18 cellular contexts compared by ENCODE assay signal in genomic region chr20:48701702-48702101, GRCh38.
A peak's percentile ranks its signal among the peaks of the same experiment; 100 is the strongest.
DNase-seq lines count a peak whose midpoint lies in the region; ATAC-seq, FAIRE-seq and TF ChIP-seq lines count a peak whose summit lies in the region.
"Had no signal": no experiment of that assay in that cellular context is flagged by ENCODE, and none has a peak within 500 bp of the region (broad histone marks: within the 10 kb centered on the region; RNA-seq: fewer than 3 reads in every experiment).

No MANE protein-coding gene starts in this region.

- no peaks in the 10 kb centered on the region for H3K79me1 ChIP-seq in H1 (ENCODE audit: low read depth, low read length)

- no peak overlapping the region for H3K14ac ChIP-seq in H1 (ENCODE audit: insufficient read length)

- H3K4me2 ChIP-seq in H1 (ENCODE audit: insufficient read depth in 1 of 2, low read depth in 2 of 2, low read length in 2 of 2): no peak overlapping the region
- H3K4me2 ChIP-seq in osteoblast (ENCODE audit: insufficient read depth, low read length): no peak overlapping the region
- no peak overlapping the region for H3K4me2 ChIP-seq in OCI-LY7 (ENCODE audit: low read length)

- H3K23ac ChIP-seq in H1 (ENCODE audit: insufficient read length): no peak overlapping the region

- no peak overlapping the region for H3K56ac ChIP-seq in H1 (replicated peaks; ENCODE audit: insufficient read length, low read depth, low read length)

- H3K9me3 Mint-ChIP-seq in stimulated activated naive CD8-positive, alpha-beta T cell treated with anti-CD3 and anti-CD28 coated beads, Interleukin-15, Interleukin-2, amounts not matched to agents 100 ng/mL and 50 ng/mL, for 24 hours: no peaks in the 10 kb centered on the region
- H3K9me3 Mint-ChIP-seq in stimulated activated naive CD8-positive, alpha-beta T cell treated with anti-CD3 and anti-CD28 coated beads, Interleukin-15, amount 100 ng/mL, for 72 hours: no peaks in the 10 kb centered on the region
- H3K9me3 Mint-ChIP-seq in T-helper 2 cell treated with Interferon-gamma antibody and Interleukin-4, amounts not matched to agents 5 μg/mL and 100 μg/mL, for 36 hours: no peaks in the 10 kb centered on the region

- H4K20me1 ChIP-seq in H1 (replicated peaks in 1 of 2; ENCODE audit: control insufficient read depth in 1 of 2, insufficient read depth in 2 of 2, low read length in 2 of 2) (no peaks in the 10 kb centered on the region), osteoblast (ENCODE audit: insufficient read depth, low read length) (no peaks in the 10 kb centered on the region), OCI-LY7 (ENCODE audit: insufficient read depth, low read length) (no peaks in the 10 kb centered on the region)

- intact Hi-C loops in OCI-LY7 (cut with micrococcal nuclease; ENCODE audit: unreplicated experiment): no loop called here

- no peaks in the 10 kb centered on the region for H3K9me2 ChIP-seq in OCI-LY7 (ENCODE audit: insufficient read depth, low read length)

- no TSS peak for BruUV-seq in OCI-LY7 (replicated peaks; lab: Mats Ljungman, UMichigan)

- H3K36me3 Mint-ChIP-seq in stimulated activated naive CD8-positive, alpha-beta T cell treated with anti-CD3 and anti-CD28 coated beads, Interleukin-15, Interleukin-2, amounts not matched to agents 100 ng/mL and 50 ng/mL, for 24 hours (ENCODE audit: low read depth): peaks cover 74% of the 10 kb centered on the region
- peaks cover 32% of the 10 kb centered on the region for H3K36me3 Mint-ChIP-seq in T-helper 2 cell treated with Interferon-gamma antibody and Interleukin-4, amounts not matched to agents 5 μg/mL and 100 μg/mL, for 36 hours (ENCODE audit: low read depth)

- no peak overlapping the region for H2BK120ac ChIP-seq in H1 (replicated peaks; ENCODE audit: low read depth, low read length)

- TF ChIP-seq RAD21 in H1 (IDR thresholded peaks at IDR 0.05 in 1 of 2, conservative IDR thresholded peaks at IDR 0.05 in 1 of 2; ENCODE audit: low read depth in 2 of 2, low read length in 2 of 2): no peak

- no peak overlapping the region for H2AK5ac ChIP-seq in H1 (ENCODE audit: low read depth, low read length)

- no peak overlapping the region for H3K27ac ChIP-seq in H1 (ENCODE audit: low read depth, low read length)
- H3K27ac ChIP-seq in osteoblast (ENCODE audit: low read depth, low read length): no peak overlapping the region
- H3K27ac ChIP-seq in OCI-LY7 (ENCODE audit: low read depth, low read length, poor library complexity, severe bottlenecking): no peak overlapping the region
- H3K27ac ChIP-seq: HL-60 had no signal

- 0 out of 2 replicates have a peak overlapping the region, but pooled peaks have one; percentile 72 for H2BK15ac ChIP-seq in H1 (ENCODE audit: low read length)

- no peak for DNase-seq in stimulated activated naive CD8-positive, alpha-beta T cell treated with anti-CD3 and anti-CD28 coated beads, Interleukin-15, amount 100 ng/mL, for 72 hours
- DNase-seq in H1 (ENCODE audit: low read depth in 1 of 2, low spot score in 2 of 2) (no peak), osteoblast (ENCODE audit: insufficient read length, low spot score, missing footprints) (peak; percentile 31), OCI-LY7 (ENCODE audit: low spot score) (no peak)
- no peak for DNase-seq in T-helper 2 cell treated with Interferon-gamma antibody and Interleukin-4, amounts not matched to agents 5 μg/mL and 100 μg/mL, for 36 hours (ENCODE audit: low spot score)
- DNase-seq: ACHN, C1 segment of cervical spinal cord, DMS79, NCI-H1417, NCI-H187, NCI-H226, NCI-H524, NCI-H82, RPMI8226 had no signal

- H2BK20ac ChIP-seq in H1 (ENCODE audit: low read length): no peak overlapping the region

- H3K23me2 ChIP-seq in H1 (ENCODE audit: low read depth, low read length): peaks cover 3% of the 10 kb centered on the region; the same call in 1 of the 2 replicates

- no peak for FAIRE-seq in H1 (lab: Jason Lieb, UNC)

- H3K79me2 ChIP-seq in H1 (ENCODE audit: control insufficient read depth in 1 of 2, insufficient read depth in 2 of 2, low read length in 2 of 2) (no peaks in the 10 kb centered on the region), osteoblast (ENCODE audit: insufficient read depth, low read length) (no peaks in the 10 kb centered on the region), OCI-LY7 (ENCODE audit: insufficient read depth, low read depth, low read length) (no peaks in the 10 kb centered on the region)

- no peaks in the 10 kb centered on the region for H3K4me1 ChIP-seq in H1 (replicated peaks in 1 of 4; ENCODE audit: control insufficient read depth in 3 of 4, insufficient read depth in 4 of 4, low read length in 3 of 4)
- H3K4me1 ChIP-seq in osteoblast (ENCODE audit: insufficient read depth, low read length): peaks cover 3% of the 10 kb centered on the region
- no peaks in the 10 kb centered on the region for H3K4me1 ChIP-seq in OCI-LY7 (ENCODE audit: insufficient read depth, low read length, poor library complexity, severe bottlenecking)
- H3K4me1 ChIP-seq: HAP-1 had no signal

- peak overlapping the region; percentile 49 for H3K27ac Mint-ChIP-seq in stimulated activated naive CD8-positive, alpha-beta T cell treated with anti-CD3 and anti-CD28 coated beads, Interleukin-15, Interleukin-2, amounts not matched to agents 100 ng/mL and 50 ng/mL, for 24 hours
- peak overlapping the region in 1 of 2 donors; percentile 85 for H3K27ac Mint-ChIP-seq in stimulated activated naive CD8-positive, alpha-beta T cell treated with anti-CD3 and anti-CD28 coated beads, Interleukin-15, amount 100 ng/mL, for 72 hours
- no peak overlapping the region for H3K27ac Mint-ChIP-seq in T-helper 2 cell treated with Interferon-gamma antibody and Interleukin-4, amounts not matched to agents 5 μg/mL and 100 μg/mL, for 36 hours

- H3K9me3 ChIP-seq in H1 (ENCODE audit: insufficient read depth in 2 of 2, low read depth in 1 of 2, low read length in 1 of 2): no peaks in the 10 kb centered on the region
- H3K9me3 ChIP-seq in osteoblast (ENCODE audit: low read depth, low read length): no peaks in the 10 kb centered on the region
- H3K9me3 ChIP-seq in OCI-LY7 (ENCODE audit: low read length): no peaks in the 10 kb centered on the region
- H3K9me3 ChIP-seq: HAP-1 had no signal

- POLR2A ChIA-PET in H1 (lab: Charles Lee; ENCODE audit: partially characterized antibody): interaction anchor here (0.9 kb wide), 1 partner anchor 18 kb away, joined by 3 read pairs; no protein-coding TSS in a partner anchor
- POLR2A ChIA-PET in OCI-LY7 (lab: Charles Lee): no interaction called here

- no peak for TF ChIP-seq EP300 in H1 (IDR thresholded peaks at IDR 0.05; ENCODE audit: borderline replicate concordance in 1 of 2, low read depth in 2 of 2, low read length in 2 of 2)

- no peak overlapping the region for H4K91ac ChIP-seq in H1 (replicated peaks; ENCODE audit: insufficient read length, low read length)

- H3K9ac ChIP-seq in H1 (replicated peaks in 1 of 4; ENCODE audit: extremely low read depth in 1 of 4, low read depth in 3 of 4, low read length in 3 of 4): no peak overlapping the region

- TF ChIP-seq POLR2A in H1 (IDR thresholded peaks at IDR 0.05; ENCODE audit: control extremely low read depth in 1 of 2, low read depth in 2 of 2, low read length in 2 of 2) (no peak), GM18505 (IDR thresholded peaks at IDR 0.05; ENCODE audit: borderline replicate concordance, extremely low read depth, insufficient read depth, insufficient read length) (no peak)

- no peaks in the 10 kb centered on the region for H3K36me3 ChIP-seq in H1 (ENCODE audit: control insufficient read depth in 2 of 4, insufficient read depth in 4 of 4, low read length in 3 of 4)
- H3K36me3 ChIP-seq in osteoblast (ENCODE audit: insufficient read depth, low read length): no peaks in the 10 kb centered on the region
- H3K36me3 ChIP-seq in OCI-LY7 (ENCODE audit: insufficient read depth, low read length): peaks cover 11% of the 10 kb centered on the region
- H3K36me3 ChIP-seq: HAP-1 had no signal

- H3K4me3 ChIP-seq in H1 (ENCODE audit: extremely low read depth in 1 of 4, insufficient read depth in 2 of 4, low read depth in 3 of 4, low read length in 4 of 4): no peak overlapping the region
- no peak overlapping the region for H3K4me3 ChIP-seq in osteoblast (ENCODE audit: insufficient read depth, low read length)
- no peak overlapping the region for H3K4me3 ChIP-seq in OCI-LY7 (ENCODE audit: low read depth, low read length, poor library complexity, severe bottlenecking)
- H3K4me3 ChIP-seq: HAP-1 had no signal

- H2AFZ ChIP-seq in H1 (ENCODE audit: low read length) (no peak overlapping the region), osteoblast (ENCODE audit: low read length) (no peak overlapping the region), OCI-LY7 (ENCODE audit: low read length) (no peak overlapping the region)

- CTCF ChIA-PET in H1 (lab: Charles Lee; ENCODE audit: partially characterized antibody) (interaction anchor here (1.1 to 16.7 kb wide), 3 partner anchors 36 to 117 kb away, joined by 3 to 186 read pairs (median 3); no protein-coding TSS in a partner anchor), OCI-LY7 (lab: Charles Lee; ENCODE audit: unreplicated experiment) (no interaction called here)

- WGBS in H1 (ENCODE audit: extremely low coverage in 1 of 2, insufficient coverage in 1 of 2, insufficient read length in 1 of 2, insufficient replicate concordance in 2 of 2, low coverage in 1 of 2, low lambda C conversion rate in 2 of 2, missing lambda C conversion rate in 1 of 2), 2 experiments: 97% methylated on average over 7 of the region's 7 CpGs; no CpG with 5 or more reads in 1 of the 2 experiments

- no peak overlapping the region for H4K5ac ChIP-seq in H1 (ENCODE audit: insufficient read length, low read depth, low read length)

- H2BK12ac ChIP-seq in H1 (ENCODE audit: low read depth, low read length): no peak overlapping the region

- no peak overlapping the region for H3K4me3 Mint-ChIP-seq in stimulated activated naive CD8-positive, alpha-beta T cell treated with anti-CD3 and anti-CD28 coated beads, Interleukin-15, Interleukin-2, amounts not matched to agents 100 ng/mL and 50 ng/mL, for 24 hours
- no peak overlapping the region for H3K4me3 Mint-ChIP-seq in stimulated activated naive CD8-positive, alpha-beta T cell treated with anti-CD3 and anti-CD28 coated beads, Interleukin-15, amount 100 ng/mL, for 72 hours
- no peak overlapping the region for H3K4me3 Mint-ChIP-seq in T-helper 2 cell treated with Interferon-gamma antibody and Interleukin-4, amounts not matched to agents 5 μg/mL and 100 μg/mL, for 36 hours

- no peaks in the 10 kb centered on the region for H3K27me3 Mint-ChIP-seq in stimulated activated naive CD8-positive, alpha-beta T cell treated with anti-CD3 and anti-CD28 coated beads, Interleukin-15, Interleukin-2, amounts not matched to agents 100 ng/mL and 50 ng/mL, for 24 hours
- H3K27me3 Mint-ChIP-seq in stimulated activated naive CD8-positive, alpha-beta T cell treated with anti-CD3 and anti-CD28 coated beads, Interleukin-15, amount 100 ng/mL, for 72 hours: no peaks in the 10 kb centered on the region
- H3K27me3 Mint-ChIP-seq in T-helper 2 cell treated with Interferon-gamma antibody and Interleukin-4, amounts not matched to agents 5 μg/mL and 100 μg/mL, for 36 hours (ENCODE audit: low read depth): no peaks in the 10 kb centered on the region

- ATAC-seq in stimulated activated naive CD8-positive, alpha-beta T cell treated with anti-CD3 and anti-CD28 coated beads, Interleukin-15, amount 100 ng/mL, for 72 hours: no peak
- no peak for ATAC-seq in GM18505 (IDR thresholded peaks at IDR 0.05; ENCODE audit: unreplicated experiment)

- no peaks in the 10 kb centered on the region for H3K27me3 ChIP-seq in H1 (replicated peaks in 1 of 4; ENCODE audit: control insufficient read depth in 3 of 4, extremely low read depth in 1 of 4, insufficient read depth in 3 of 4, low read length in 3 of 4)
- H3K27me3 ChIP-seq in osteoblast (ENCODE audit: insufficient read depth, low read length): no peaks in the 10 kb centered on the region

- no peak for TF ChIP-seq CTCF in H1 (IDR thresholded peaks at IDR 0.05; ENCODE audit: control extremely low read depth in 1 of 3, insufficient read depth in 1 of 3, low read depth in 1 of 3, low read length in 3 of 3)
- TF ChIP-seq CTCF in osteoblast (IDR thresholded peaks at IDR 0.05; ENCODE audit: extremely low read depth, low read depth, low read length): no peak
- TF ChIP-seq CTCF in OCI-LY7 (conservative IDR thresholded peaks at IDR 0.05; ENCODE audit: low read length): no peak

- peaks cover 59% of the 10 kb centered on the region for H3K4me1 Mint-ChIP-seq in stimulated activated naive CD8-positive, alpha-beta T cell treated with anti-CD3 and anti-CD28 coated beads, Interleukin-15, Interleukin-2, amounts not matched to agents 100 ng/mL and 50 ng/mL, for 24 hours (ENCODE audit: low read depth)
- peaks cover 56% of the 10 kb centered on the region for H3K4me1 Mint-ChIP-seq in stimulated activated naive CD8-positive, alpha-beta T cell treated with anti-CD3 and anti-CD28 coated beads, Interleukin-15, amount 100 ng/mL, for 72 hours
- peaks cover 18% of the 10 kb centered on the region for H3K4me1 Mint-ChIP-seq in T-helper 2 cell treated with Interferon-gamma antibody and Interleukin-4, amounts not matched to agents 5 μg/mL and 100 μg/mL, for 36 hours (ENCODE audit: low read depth)

- H3K4ac ChIP-seq in H1 (replicated peaks; ENCODE audit: insufficient read length, low read depth, low read length): no peak overlapping the region

- no peak overlapping the region for H4K8ac ChIP-seq in H1 (ENCODE audit: extremely low read depth, insufficient read depth, low read length)

- no peak overlapping the region for H2BK5ac ChIP-seq in H1 (ENCODE audit: low read depth, low read length)

- no peak overlapping the region for H3K18ac ChIP-seq in H1 (ENCODE audit: extremely low read depth, low read length)
